ENCODE assay signal across 8 cellular contexts in genomic region chr11:46277313-46277622, GRCh38. TPM values are rescaled to one million over a fixed set of nuclear protein-coding genes. Genes with fewer than 3 reads are reported as not detected.
DNase-seq lines count a peak whose midpoint lies in the region; ATAC-seq and TF ChIP-seq lines count a peak whose summit lies in the region.

No MANE protein-coding gene starts in this region.

- no peak overlapping the region for H2BK15ac ChIP-seq in mesenchymal stem cell (ENCODE audit: low read depth, poor library complexity, severe bottlenecking)

- DNase-seq in AG04449 (ENCODE audit: low read depth, low spot score) (no peak), body of pancreas (peak; percentile 85 to 91 (median 88)), mesenchymal stem cell (peak; percentile 76), pons (ENCODE audit: low spot score) (no peak), GDM1 (lab: John Stamatoyannopoulos, UW) (no peak)
- no peak for DNase-seq in activated CD4-positive, CD25-positive, alpha-beta regulatory T cell treated with anti-CD3 and anti-CD28 coated beads, Interleukin-2, amount 50 U/mL, for 72 hours

- TF ChIP-seq CTCF in AG04449 (IDR thresholded peaks at IDR 0.05; ENCODE audit: insufficient read depth, low read length, missing control alignments) (no peak), HEK293 (tag by site-specific recombination; IDR thresholded peaks at IDR 0.05) (no peak), body of pancreas (IDR thresholded peaks at IDR 0.05) (no peak)

- H3K4me3 ChIP-seq in AG04449 (ENCODE audit: low read depth, low read length) (peak overlapping the region; percentile 95), HEK293 (ENCODE audit: low read depth, low read length) (peak overlapping the region; percentile 49), body of pancreas (peak overlapping the region; percentile 54 to 84), mesenchymal stem cell (ENCODE audit: insufficient read depth in 1 of 2, low read depth in 1 of 2, low read length in 2 of 2) (peak overlapping the region; percentile 85 to 99)

- peak overlapping the region; percentile 67 for H3K4me2 ChIP-seq in mesenchymal stem cell (ENCODE audit: low read length, poor library complexity, severe bottlenecking)

- H3K36me3 ChIP-seq in HEK293 (ENCODE audit: control insufficient read depth in 2 of 2, insufficient read depth in 1 of 2, low read length in 2 of 2), result no peaks in the 10 kb centered on the region
- H3K36me3 ChIP-seq in body of pancreas (replicated peaks in 1 of 2; ENCODE audit: insufficient read depth in 1 of 2, low read depth in 2 of 2), result no peaks in the 10 kb centered on the region
- no peaks in the 10 kb centered on the region for H3K36me3 ChIP-seq in mesenchymal stem cell (ENCODE audit: control insufficient read depth in 1 of 2, insufficient read depth in 2 of 2, low read depth in 1 of 2, low read length in 2 of 2)

- no peak overlapping the region for H3K27ac ChIP-seq in HEK293 (ENCODE audit: extremely low read depth, low read depth, low read length)
- peak overlapping the region in 3 of 4 donors; percentile 93 to 94 (median 93) for H3K27ac ChIP-seq in body of pancreas
- no peak overlapping the region for H3K27ac ChIP-seq in mesenchymal stem cell (ENCODE audit: low read length, poor library complexity, severe bottlenecking)

- H4K91ac ChIP-seq in mesenchymal stem cell (ENCODE audit: low read length), result no peak overlapping the region

- 9% methylated on average over 8 of the region's 8 CpGs for WGBS in body of pancreas, 2 donors
- 34% methylated on average over 6 of the region's 8 CpGs for WGBS in mesenchymal stem cell

- no peaks in the 10 kb centered on the region for H3K79me1 ChIP-seq in mesenchymal stem cell (replicated peaks; ENCODE audit: low read length, poor library complexity, severe bottlenecking)

- H3K27me3 ChIP-seq in body of pancreas (no peaks in the 10 kb centered on the region), mesenchymal stem cell (ENCODE audit: control insufficient read depth in 1 of 2, insufficient read depth in 1 of 2, low read length in 2 of 2) (no peaks in the 10 kb centered on the region)

- no peak overlapping the region for H2AK5ac ChIP-seq in mesenchymal stem cell (ENCODE audit: low read length, severe bottlenecking)

- no peak overlapping the region for H3K4ac ChIP-seq in mesenchymal stem cell (ENCODE audit: low read depth in 1 of 2, low read length in 2 of 2)

- H4K8ac ChIP-seq in mesenchymal stem cell (ENCODE audit: low read length), result no peak overlapping the region

- H3K9ac ChIP-seq in mesenchymal stem cell (ENCODE audit: low read length), result peak overlapping the region; percentile 98

- no peak overlapping the region for H3K18ac ChIP-seq in mesenchymal stem cell (ENCODE audit: low read depth in 1 of 2, low read length in 2 of 2)

- H2BK5ac ChIP-seq in mesenchymal stem cell (ENCODE audit: low read depth, low read length, poor library complexity, severe bottlenecking), result no peak overlapping the region

- CTCF ChIA-PET in AG04449 (lab: Yijun Ruan, JAX), result interaction anchor here (0.9 to 7.2 kb wide), 15 partner anchors 9 to 114 kb away, joined by 3 to 96 read pairs (median 7); partner anchors contain the start of gene CHRM4
- CTCF ChIA-PET in HEK293 (lab: Yijun Ruan, JAX), result interaction anchor here (0.6 to 3.4 kb wide), 12 partner anchors 9 to 75 kb away, joined by 3 to 26 read pairs (median 4); no protein-coding TSS in a partner anchor

- POLR2A ChIA-PET in AG04449 (lab: Yijun Ruan, JAX) (interaction anchor here (0.9 to 5.1 kb wide), 9 partner anchors 9 to 53 kb away, joined by 3 to 58 read pairs (median 5); no protein-coding TSS in a partner anchor), HEK293 (lab: Yijun Ruan, JAX) (interaction anchor here (0.6 to 1.9 kb wide), 4 partner anchors 9 to 39 kb away, joined by 3 to 7 read pairs (median 6); no protein-coding TSS in a partner anchor)

- peak overlapping the region in 1 of 2 experiments; percentile 31 for H2BK12ac ChIP-seq in mesenchymal stem cell (ENCODE audit: low read length in 2 of 2)

- H3K9me3 ChIP-seq in HEK293 (ENCODE audit: control insufficient read depth, insufficient read depth, low read depth, low read length) (no peaks in the 10 kb centered on the region), body of pancreas (no peaks in the 10 kb centered on the region), mesenchymal stem cell (ENCODE audit: control insufficient read depth, low read length) (no peaks in the 10 kb centered on the region)

- no peak overlapping the region for H3K14ac ChIP-seq in mesenchymal stem cell (ENCODE audit: low read length in 2 of 2)

- H3K4me1 ChIP-seq in HEK293 (ENCODE audit: control insufficient read depth, insufficient read depth, low read length) (no peaks in the 10 kb centered on the region; the same call in 1 of the 2 replicates), body of pancreas (peaks cover 91% of the 10 kb centered on the region), mesenchymal stem cell (ENCODE audit: control insufficient read depth, insufficient read depth, low read depth, low read length) (peaks cover 42% of the 10 kb centered on the region)

- no peak overlapping the region for H3K23ac ChIP-seq in mesenchymal stem cell (ENCODE audit: low read length in 2 of 2)

- no peak overlapping the region for H2AFZ ChIP-seq in mesenchymal stem cell (ENCODE audit: low read depth, low read length)

- H2BK120ac ChIP-seq in mesenchymal stem cell (ENCODE audit: low read depth, low read length), result no peak overlapping the region

- ATAC-seq in body of pancreas (peak; percentile 38), GM21576 (IDR thresholded peaks at IDR 0.05; ENCODE audit: unreplicated experiment) (no peak)

- intact Hi-C loops in body of pancreas (cut with DNase I), result no loop called here

- no peak for TF ChIP-seq POLR2A in body of pancreas (IDR thresholded peaks at IDR 0.05)

TF ChIP-seq in HEK293, 187 proteins besides CTCF, POLR2A, EP300 and RAD21:
- TF ChIP-seq ZNF354C (tag by site-specific recombination; IDR thresholded peaks at IDR 0.05; ENCODE audit: borderline replicate concordance, low read depth), result no peak
- peak; percentile 58 for TF ChIP-seq KLF9 (tag by site-specific recombination; IDR thresholded peaks at IDR 0.05; ENCODE audit: low read depth)
TF ChIP-seq in HEK293: peak in this region for 1.

RNA-seq across cellular contexts. Expression of gene CREB3L1, which starts 0.2 kb away (rescaled TPM):
- 10 to 100 TPM; 20.8 to 22.7 TPM for total RNA-seq in body of pancreas
- 223 TPM for polyA plus RNA-seq in mesenchymal stem cell (2013, experiment 1 of 2)
- polyA plus RNA-seq in mesenchymal stem cell (2013, experiment 2 of 2), result 217 TPM

Comparison
In these comparisons a context has a peak if more than half of its experiments do, and no peak if none do; other contexts are left out.
1. DNase-seq: peak in body of pancreas (4 of 4) and mesenchymal stem cell (single experiment); none in AG04449 (single experiment), pons (single experiment), GDM1 (single experiment) and activated CD4-positive, CD25-positive, alpha-beta regulatory T cell treated with anti-CD3 and anti-CD28 coated beads, Interleukin-2, amount 50 U/mL, for 72 hours (single experiment).
2. H3K27ac ChIP-seq: peak in body of pancreas (3 of 4); none in HEK293 (single experiment) and mesenchymal stem cell (single experiment).
3. Peak in every context shown above with its lines, with median percentiles within 50 percentile points of each other: H3K4me3 ChIP-seq.